Comparison of ENCODE assay signal across 14 cellular contexts in the genomic region with DNA sequence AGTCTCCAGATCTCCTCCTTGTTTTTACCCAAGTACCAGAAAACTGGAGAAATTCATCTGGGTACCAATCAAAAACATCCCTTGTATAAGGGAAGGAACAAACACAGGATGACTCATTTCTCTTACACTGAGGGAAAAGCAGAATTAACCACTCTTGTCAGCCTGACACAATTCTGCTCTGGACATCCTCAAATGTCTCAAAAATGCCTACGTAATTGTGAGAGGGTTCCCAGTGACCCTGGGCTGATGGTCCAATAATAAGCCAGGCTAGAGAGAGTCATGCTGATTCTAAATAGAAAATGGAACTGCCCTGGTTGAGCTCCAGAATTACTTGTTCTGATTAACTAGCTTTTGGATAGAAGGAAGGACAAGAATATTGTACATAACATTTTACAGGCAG. TPM values are rescaled to one million over a fixed set of nuclear protein-coding genes. Genes with fewer than 3 reads are reported as not detected.
A peak's percentile ranks its signal among the peaks of the same experiment; 100 is the strongest.
DNase-seq lines count a peak whose midpoint lies in the region; ATAC-seq and TF ChIP-seq lines count a peak whose summit lies in the region.
"Had no signal": no experiment of that assay in that cellular context is flagged by ENCODE, and none has a peak within 500 bp of the region (broad histone marks: within the 10 kb centered on the region; RNA-seq: fewer than 3 reads in every experiment).

No MANE protein-coding gene starts in this region.

- no peaks in the 10 kb centered on the region for H3K9me3 Mint-ChIP-seq in activated CD8-positive, alpha-beta T cell treated with anti-CD3 and anti-CD28 coated beads for 36 hours
- peaks cover 21% of the 10 kb centered on the region for H3K9me3 Mint-ChIP-seq in activated CD8-positive, alpha-beta T cell treated with anti-CD3 and anti-CD28 coated beads, Interleukin-2, amount 10 ng/mL, durations not matched to agents 7 days and 5 days (ENCODE audit: insufficient read depth)
- H3K9me3 Mint-ChIP-seq in activated T-helper 17 cell treated with anti-CD3 and anti-CD28 coated beads, Interleukin-2, amount 50 U/mL, for 72 hours, result no peaks in the 10 kb centered on the region
- no peaks in the 10 kb centered on the region for H3K9me3 Mint-ChIP-seq in stimulated activated effector memory CD8-positive, alpha-beta T cell treated with anti-CD3 and anti-CD28 coated beads, Interleukin-12 subunit alpha, Interleukin-12 subunit beta, amount 100 ng/mL, for 72 hours
- peaks cover 61% of the 10 kb centered on the region for H3K9me3 Mint-ChIP-seq in nephron progenitor cell
- H3K9me3 Mint-ChIP-seq: neural crest cell had no signal

- H3K36me3 Mint-ChIP-seq in activated CD8-positive, alpha-beta T cell treated with anti-CD3 and anti-CD28 coated beads for 36 hours (ENCODE audit: low read depth), result peaks cover 24% of the 10 kb centered on the region
- H3K36me3 Mint-ChIP-seq in activated CD8-positive, alpha-beta T cell treated with anti-CD3 and anti-CD28 coated beads, Interleukin-2, amount 10 ng/mL, durations not matched to agents 7 days and 5 days (ENCODE audit: low read depth), result peaks cover 71% of the 10 kb centered on the region
- H3K36me3 Mint-ChIP-seq in activated T-helper 17 cell treated with anti-CD3 and anti-CD28 coated beads, Interleukin-2, amount 50 U/mL, for 72 hours (ENCODE audit: low read depth), result peaks cover 57% of the 10 kb centered on the region
- H3K36me3 Mint-ChIP-seq in stimulated activated effector memory CD8-positive, alpha-beta T cell treated with anti-CD3 and anti-CD28 coated beads, Interleukin-12 subunit alpha, Interleukin-12 subunit beta, amount 100 ng/mL, for 72 hours, result peaks cover 36% of the 10 kb centered on the region
- peaks cover 91% of the 10 kb centered on the region for H3K36me3 Mint-ChIP-seq in nephron progenitor cell (ENCODE audit: low read depth)

- H3K27ac Mint-ChIP-seq in activated CD8-positive, alpha-beta T cell treated with anti-CD3 and anti-CD28 coated beads for 36 hours, result peak overlapping the region; percentile 48
- H3K27ac Mint-ChIP-seq in activated CD8-positive, alpha-beta T cell treated with anti-CD3 and anti-CD28 coated beads, Interleukin-2, amount 10 ng/mL, durations not matched to agents 7 days and 5 days, result no peak overlapping the region
- peak overlapping the region; percentile 23 for H3K27ac Mint-ChIP-seq in activated T-helper 17 cell treated with anti-CD3 and anti-CD28 coated beads, Interleukin-2, amount 50 U/mL, for 72 hours
- peak overlapping the region; percentile 75 for H3K27ac Mint-ChIP-seq in stimulated activated effector memory CD8-positive, alpha-beta T cell treated with anti-CD3 and anti-CD28 coated beads, Interleukin-12 subunit alpha, Interleukin-12 subunit beta, amount 100 ng/mL, for 72 hours
- no peak overlapping the region for H3K27ac Mint-ChIP-seq in nephron progenitor cell

- H3K4me3 Mint-ChIP-seq in activated CD8-positive, alpha-beta T cell treated with anti-CD3 and anti-CD28 coated beads for 36 hours, result no peak overlapping the region
- no peak overlapping the region for H3K4me3 Mint-ChIP-seq in activated CD8-positive, alpha-beta T cell treated with anti-CD3 and anti-CD28 coated beads, Interleukin-2, amount 10 ng/mL, durations not matched to agents 7 days and 5 days
- no peak overlapping the region for H3K4me3 Mint-ChIP-seq in activated T-helper 17 cell treated with anti-CD3 and anti-CD28 coated beads, Interleukin-2, amount 50 U/mL, for 72 hours
- no peak overlapping the region for H3K4me3 Mint-ChIP-seq in stimulated activated effector memory CD8-positive, alpha-beta T cell treated with anti-CD3 and anti-CD28 coated beads, Interleukin-12 subunit alpha, Interleukin-12 subunit beta, amount 100 ng/mL, for 72 hours
- H3K4me3 Mint-ChIP-seq in nephron progenitor cell, result no peak overlapping the region
- H3K4me3 Mint-ChIP-seq: neural crest cell had no signal

- no peak for TF ChIP-seq CTCF in activated CD8-positive, alpha-beta T cell treated with anti-CD3 and anti-CD28 coated beads for 36 hours (IDR thresholded peaks at IDR 0.05)
- TF ChIP-seq CTCF in fibroblast of pulmonary artery (IDR thresholded peaks at IDR 0.05; ENCODE audit: low read length, missing control alignments), result no peak
- no peak for TF ChIP-seq CTCF in nephron progenitor cell (IDR thresholded peaks at IDR 0.05)

- no peak for DNase-seq in activated CD8-positive, alpha-beta T cell treated with anti-CD3 and anti-CD28 coated beads for 36 hours
- DNase-seq in activated CD8-positive, alpha-beta T cell treated with anti-CD3 and anti-CD28 coated beads, Interleukin-2, amount 10 ng/mL, durations not matched to agents 7 days and 5 days, result no peak
- DNase-seq in fibroblast of pulmonary artery (ENCODE audit: low read depth), result peak; percentile 43
- no peak for DNase-seq in stimulated activated effector memory CD8-positive, alpha-beta T cell treated with anti-CD3 and anti-CD28 coated beads, Interleukin-12 subunit alpha, Interleukin-12 subunit beta, amount 100 ng/mL, for 72 hours (ENCODE audit: low spot score in 2 of 2)
- no peak for DNase-seq in nephron progenitor cell
- no peak for DNase-seq in NCI-H345 treated with DMSO at 0.1 percent for 48 hours (lab: John Stamatoyannopoulos, UW; ENCODE audit: unreplicated experiment)
- no peak for DNase-seq in ACHN
- DNase-seq: activated T-cell treated with anti-CD3 and anti-CD28 coated beads, Interleukin-2, amount 50 U/mL, for 48 hours; NCI-H446 had no signal

- H3K27me3 Mint-ChIP-seq in activated CD8-positive, alpha-beta T cell treated with anti-CD3 and anti-CD28 coated beads for 36 hours, result no peaks in the 10 kb centered on the region
- no peaks in the 10 kb centered on the region for H3K27me3 Mint-ChIP-seq in activated CD8-positive, alpha-beta T cell treated with anti-CD3 and anti-CD28 coated beads, Interleukin-2, amount 10 ng/mL, durations not matched to agents 7 days and 5 days (ENCODE audit: low read depth)
- H3K27me3 Mint-ChIP-seq in activated T-helper 17 cell treated with anti-CD3 and anti-CD28 coated beads, Interleukin-2, amount 50 U/mL, for 72 hours, result no peaks in the 10 kb centered on the region
- H3K27me3 Mint-ChIP-seq in nephron progenitor cell (ENCODE audit: low read depth, poor library complexity), result no peaks in the 10 kb centered on the region

- no peak overlapping the region for H3K4me3 ChIP-seq in fibroblast of pulmonary artery (replicated peaks; ENCODE audit: low read depth, low read length)
- H3K4me3 ChIP-seq: skin epidermis, thoracic aorta had no signal

- POLR2A ChIA-PET in activated CD8-positive, alpha-beta T cell treated with anti-CD3 and anti-CD28 coated beads for 36 hours (lab: Charles Lee), result interaction anchor here (0.6 to 1.3 kb wide), 4 partner anchors 14 to 110 kb away, joined by 3 to 4 read pairs (median 4); a partner anchor contains a TSS
- POLR2A ChIA-PET in activated CD8-positive, alpha-beta T cell treated with anti-CD3 and anti-CD28 coated beads, Interleukin-2, amount 10 ng/mL, durations not matched to agents 7 days and 5 days (lab: Charles Lee), result interaction anchor here (3.0 kb wide), 1 partner anchor 14 kb away, joined by 15 read pairs; a partner anchor contains a TSS

- ATAC-seq in activated CD8-positive, alpha-beta T cell treated with anti-CD3 and anti-CD28 coated beads for 36 hours, result no peak
- ATAC-seq in activated CD8-positive, alpha-beta T cell treated with anti-CD3 and anti-CD28 coated beads, Interleukin-2, amount 10 ng/mL, durations not matched to agents 7 days and 5 days, result no peak
- ATAC-seq in activated T-helper 17 cell treated with anti-CD3 and anti-CD28 coated beads, Interleukin-2, amount 50 U/mL, for 72 hours (replicated peaks), result peak; percentile 31
- ATAC-seq in stimulated activated effector memory CD8-positive, alpha-beta T cell treated with anti-CD3 and anti-CD28 coated beads, Interleukin-12 subunit alpha, Interleukin-12 subunit beta, amount 100 ng/mL, for 72 hours, result peak; percentile 11
- ATAC-seq: HCT116 had no signal

- peaks cover 40% of the 10 kb centered on the region for H3K4me1 Mint-ChIP-seq in activated CD8-positive, alpha-beta T cell treated with anti-CD3 and anti-CD28 coated beads for 36 hours (ENCODE audit: low read depth)
- H3K4me1 Mint-ChIP-seq in activated CD8-positive, alpha-beta T cell treated with anti-CD3 and anti-CD28 coated beads, Interleukin-2, amount 10 ng/mL, durations not matched to agents 7 days and 5 days (ENCODE audit: low read depth), result peaks cover 17% of the 10 kb centered on the region
- H3K4me1 Mint-ChIP-seq in activated T-helper 17 cell treated with anti-CD3 and anti-CD28 coated beads, Interleukin-2, amount 50 U/mL, for 72 hours, result peaks cover 6% of the 10 kb centered on the region
- H3K4me1 Mint-ChIP-seq in stimulated activated effector memory CD8-positive, alpha-beta T cell treated with anti-CD3 and anti-CD28 coated beads, Interleukin-12 subunit alpha, Interleukin-12 subunit beta, amount 100 ng/mL, for 72 hours, result peaks cover 43% of the 10 kb centered on the region
- H3K4me1 Mint-ChIP-seq in nephron progenitor cell, result no peaks in the 10 kb centered on the region

- intact Hi-C loops in activated CD8-positive, alpha-beta T cell treated with anti-CD3 and anti-CD28 coated beads for 36 hours (cut with micrococcal nuclease), result no loop called here

- in situ Hi-C loops in ACHN (cut with HindIII; ENCODE audit: low pct_ligation_motif_present, low pct_unique_long_range_greater_than_20kb, low sequenced_read_pairs), result no loop called here

- CTCF ChIA-PET in activated CD8-positive, alpha-beta T cell treated with anti-CD3 and anti-CD28 coated beads for 36 hours (lab: Charles Lee), result no interaction called here
- CTCF ChIA-PET in activated CD8-positive, alpha-beta T cell treated with anti-CD3 and anti-CD28 coated beads, Interleukin-2, amount 10 ng/mL, durations not matched to agents 7 days and 5 days (lab: Charles Lee), result no interaction called here

RNA-seq across cellular contexts. Expression of a gene that starts 14.5 kb away (rescaled TPM):
- 1 to 10 TPM; 9.2 to 9.3 TPM for total RNA-seq in activated CD8-positive, alpha-beta T cell treated with anti-CD3 and anti-CD28 coated beads for 36 hours
- 10 to 100 TPM; 16.4 to 17.0 TPM for total RNA-seq in activated CD8-positive, alpha-beta T cell treated with anti-CD3 and anti-CD28 coated beads, Interleukin-2, amount 10 ng/mL, durations not matched to agents 7 days and 5 days
- 10 to 100 TPM in 1 of 2 donors, 1 to 10 TPM in 1; 8.9 to 11.8 TPM for total RNA-seq in activated T-helper 17 cell treated with anti-CD3 and anti-CD28 coated beads, Interleukin-2, amount 50 U/mL, for 72 hours

RNA-seq across cellular contexts. Expression of a gene that starts 44.1 kb away (rescaled TPM):
- 10 to 100 TPM; 17.7 to 18.9 TPM for total RNA-seq in activated CD8-positive, alpha-beta T cell treated with anti-CD3 and anti-CD28 coated beads for 36 hours
- total RNA-seq in activated CD8-positive, alpha-beta T cell treated with anti-CD3 and anti-CD28 coated beads, Interleukin-2, amount 10 ng/mL, durations not matched to agents 7 days and 5 days, result 10 to 100 TPM; 20.1 to 20.5 TPM
- 10 to 100 TPM in 1 of 2 donors, 1 to 10 TPM in 1; 8.0 to 10.9 TPM for total RNA-seq in activated T-helper 17 cell treated with anti-CD3 and anti-CD28 coated beads, Interleukin-2, amount 50 U/mL, for 72 hours

Comparison
In these comparisons a context has a peak if more than half of its experiments do, and no peak if none do; other contexts are left out.
1. H3K27ac Mint-ChIP-seq: peak in activated CD8-positive, alpha-beta T cell treated with anti-CD3 and anti-CD28 coated beads for 36 hours (single experiment), activated T-helper 17 cell treated with anti-CD3 and anti-CD28 coated beads, Interleukin-2, amount 50 U/mL, for 72 hours (single experiment) and stimulated activated effector memory CD8-positive, alpha-beta T cell treated with anti-CD3 and anti-CD28 coated beads, Interleukin-12 subunit alpha, Interleukin-12 subunit beta, amount 100 ng/mL, for 72 hours (single experiment); none in activated CD8-positive, alpha-beta T cell treated with anti-CD3 and anti-CD28 coated beads, Interleukin-2, amount 10 ng/mL, durations not matched to agents 7 days and 5 days (single experiment) and nephron progenitor cell (single experiment).
2. ATAC-seq: peak in activated T-helper 17 cell treated with anti-CD3 and anti-CD28 coated beads, Interleukin-2, amount 50 U/mL, for 72 hours (single experiment) and stimulated activated effector memory CD8-positive, alpha-beta T cell treated with anti-CD3 and anti-CD28 coated beads, Interleukin-12 subunit alpha, Interleukin-12 subunit beta, amount 100 ng/mL, for 72 hours (single experiment); none in activated CD8-positive, alpha-beta T cell treated with anti-CD3 and anti-CD28 coated beads for 36 hours (single experiment) and activated CD8-positive, alpha-beta T cell treated with anti-CD3 and anti-CD28 coated beads, Interleukin-2, amount 10 ng/mL, durations not matched to agents 7 days and 5 days (single experiment).